25 cellular contexts compared by ENCODE assay signal in the genomic region with DNA sequence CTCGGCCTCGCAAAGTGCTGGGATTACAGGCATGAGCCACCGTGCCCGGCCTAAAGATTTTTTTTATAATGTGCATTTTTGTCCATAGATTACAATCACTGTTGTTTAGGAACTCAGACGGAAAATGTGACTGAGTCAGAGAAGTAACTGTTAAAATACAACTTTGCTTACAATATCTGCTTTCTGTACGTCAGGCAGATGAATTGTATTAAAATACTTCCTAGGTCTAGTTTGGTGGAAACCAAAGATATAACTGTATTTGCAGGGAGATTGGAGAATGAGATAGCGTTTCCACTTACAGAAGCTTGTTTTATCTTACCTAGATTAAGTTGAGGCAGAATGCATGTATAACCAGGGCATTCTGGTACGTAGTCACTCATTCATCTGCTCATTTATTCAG. TPM values are rescaled to one million over a fixed set of nuclear protein-coding genes. Genes with fewer than 3 reads are reported as not detected.
"Had no signal": no experiment of that assay in that cellular context is flagged by ENCODE, and none has a peak within 500 bp of the region (broad histone marks: within the 10 kb centered on the region; RNA-seq: fewer than 3 reads in every experiment).

No MANE protein-coding gene starts in this region.

- ATAC-seq: activated T-helper 17 cell treated with anti-CD3 and anti-CD28 coated beads, Interleukin-2, amount 50 U/mL, for 72 hours; body of pancreas; T-cell had no signal

- DNase-seq: activated B cell treated with CpG ODN at 0.5 μM for 24 hours; activated CD4-positive, alpha-beta memory T cell treated with anti-CD3 and anti-CD28 coated beads for 36 hours; activated CD4-positive, alpha-beta T cell treated with anti-CD3 and anti-CD28 coated beads, Interleukin-2, amount 10 ng/mL, durations not matched to agents 7 days and 5 days; activated gamma-delta T cell; activated naive CD4-positive, alpha-beta T cell treated with anti-CD3 and anti-CD28 coated beads for 36 hours; activated T-cell treated with anti-CD3 and anti-CD28 coated beads for 4 hours; activated T-cell treated with anti-CD3 and anti-CD28 coated beads, Interleukin-2, amount 50 U/mL, for 48 hours; aorta; body of pancreas; Kasumi-1; KBM-7; NCI-H1092; NCI-H1417; NCI-H1930; NCI-H2171; NCI-H226; Right ventricle myocardium superior; SJCRH30; T-cell; T-helper 2 cell; T1000 had no signal

- H3K27ac Mint-ChIP-seq: activated B cell treated with CpG ODN at 0.5 μM for 24 hours; activated CD4-positive, alpha-beta memory T cell treated with anti-CD3 and anti-CD28 coated beads for 36 hours; activated CD4-positive, alpha-beta T cell treated with anti-CD3 and anti-CD28 coated beads, Interleukin-2, amount 10 ng/mL, durations not matched to agents 7 days and 5 days; activated naive CD4-positive, alpha-beta T cell treated with anti-CD3 and anti-CD28 coated beads for 36 hours; activated naive CD8-positive, alpha-beta T cell; activated T-helper 17 cell treated with anti-CD3 and anti-CD28 coated beads, Interleukin-2, amount 50 U/mL, for 72 hours; T-cell had no signal

- H3K27me3 ChIP-seq: body of pancreas, SJCRH30 had no signal

- H3K27me3 Mint-ChIP-seq: activated B cell treated with CpG ODN at 0.5 μM for 24 hours; activated naive CD8-positive, alpha-beta T cell had no signal

- H3K4me3 Mint-ChIP-seq: activated B cell treated with CpG ODN at 0.5 μM for 24 hours; activated CD4-positive, alpha-beta memory T cell treated with anti-CD3 and anti-CD28 coated beads for 36 hours; activated CD4-positive, alpha-beta T cell treated with anti-CD3 and anti-CD28 coated beads, Interleukin-2, amount 10 ng/mL, durations not matched to agents 7 days and 5 days; activated naive CD4-positive, alpha-beta T cell treated with anti-CD3 and anti-CD28 coated beads for 36 hours; activated naive CD8-positive, alpha-beta T cell; activated T-helper 17 cell treated with anti-CD3 and anti-CD28 coated beads, Interleukin-2, amount 50 U/mL, for 72 hours; central memory CD8-positive, alpha-beta T cell; T-cell had no signal

- H3K4me1 Mint-ChIP-seq: activated B cell treated with CpG ODN at 0.5 μM for 24 hours; activated CD4-positive, alpha-beta T cell treated with anti-CD3 and anti-CD28 coated beads, Interleukin-2, amount 10 ng/mL, durations not matched to agents 7 days and 5 days; activated T-helper 17 cell treated with anti-CD3 and anti-CD28 coated beads, Interleukin-2, amount 50 U/mL, for 72 hours; central memory CD8-positive, alpha-beta T cell; T-cell had no signal

- H3K4me3 ChIP-seq: body of pancreas, SJCRH30 had no signal

- H3K9me3 ChIP-seq: body of pancreas, SJCRH30 had no signal

- H3K9me3 Mint-ChIP-seq: activated B cell treated with CpG ODN at 0.5 μM for 24 hours; activated CD4-positive, alpha-beta memory T cell treated with anti-CD3 and anti-CD28 coated beads for 36 hours; activated CD4-positive, alpha-beta T cell treated with anti-CD3 and anti-CD28 coated beads, Interleukin-2, amount 10 ng/mL, durations not matched to agents 7 days and 5 days; activated naive CD4-positive, alpha-beta T cell treated with anti-CD3 and anti-CD28 coated beads for 36 hours; activated T-helper 17 cell treated with anti-CD3 and anti-CD28 coated beads, Interleukin-2, amount 50 U/mL, for 72 hours; central memory CD8-positive, alpha-beta T cell; T-cell had no signal

- H3K36me3 ChIP-seq: SJCRH30 had no signal

- H3K27ac ChIP-seq: body of pancreas, SJCRH30 had no signal

- FAIRE-seq: TTC549 had no signal

- H3K36me3 Mint-ChIP-seq: activated CD4-positive, alpha-beta memory T cell treated with anti-CD3 and anti-CD28 coated beads for 36 hours; activated naive CD8-positive, alpha-beta T cell; T-cell had no signal

RNA-seq across cellular contexts. Expression of gene ASAP2, which starts 36.7 kb away (rescaled TPM):
- total RNA-seq: activated B cell treated with CpG ODN at 0.5 μM for 24 hours had no signal
